In the genomic region with DNA sequence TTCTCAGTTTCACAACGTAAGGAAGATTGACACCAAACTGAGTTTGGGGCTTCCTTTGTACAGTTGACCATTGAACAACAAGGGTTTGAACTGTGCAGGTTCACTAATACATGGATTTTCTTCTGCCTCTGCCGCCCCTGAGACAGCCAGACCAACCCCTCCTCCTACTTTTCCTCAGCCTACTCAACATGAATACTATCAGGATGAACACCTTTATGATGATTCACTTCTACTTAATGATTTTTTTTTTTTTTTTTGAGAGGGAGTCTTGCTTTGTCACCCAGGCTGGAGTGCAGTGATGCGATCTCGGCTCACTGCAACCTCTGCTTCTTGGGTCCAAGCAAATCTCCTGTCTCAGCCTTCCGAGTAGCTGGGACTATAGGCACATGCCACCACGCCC, we compare ENCODE assay signal across 1 cellular context.
TF ChIP-seq lines count a peak whose summit lies in the region.

No MANE protein-coding gene starts in this region.

TF ChIP-seq in GM23338, 12 proteins besides CTCF, POLR2A, EP300 and RAD21 (continued from another document):
- TF ChIP-seq, protein P1, sequence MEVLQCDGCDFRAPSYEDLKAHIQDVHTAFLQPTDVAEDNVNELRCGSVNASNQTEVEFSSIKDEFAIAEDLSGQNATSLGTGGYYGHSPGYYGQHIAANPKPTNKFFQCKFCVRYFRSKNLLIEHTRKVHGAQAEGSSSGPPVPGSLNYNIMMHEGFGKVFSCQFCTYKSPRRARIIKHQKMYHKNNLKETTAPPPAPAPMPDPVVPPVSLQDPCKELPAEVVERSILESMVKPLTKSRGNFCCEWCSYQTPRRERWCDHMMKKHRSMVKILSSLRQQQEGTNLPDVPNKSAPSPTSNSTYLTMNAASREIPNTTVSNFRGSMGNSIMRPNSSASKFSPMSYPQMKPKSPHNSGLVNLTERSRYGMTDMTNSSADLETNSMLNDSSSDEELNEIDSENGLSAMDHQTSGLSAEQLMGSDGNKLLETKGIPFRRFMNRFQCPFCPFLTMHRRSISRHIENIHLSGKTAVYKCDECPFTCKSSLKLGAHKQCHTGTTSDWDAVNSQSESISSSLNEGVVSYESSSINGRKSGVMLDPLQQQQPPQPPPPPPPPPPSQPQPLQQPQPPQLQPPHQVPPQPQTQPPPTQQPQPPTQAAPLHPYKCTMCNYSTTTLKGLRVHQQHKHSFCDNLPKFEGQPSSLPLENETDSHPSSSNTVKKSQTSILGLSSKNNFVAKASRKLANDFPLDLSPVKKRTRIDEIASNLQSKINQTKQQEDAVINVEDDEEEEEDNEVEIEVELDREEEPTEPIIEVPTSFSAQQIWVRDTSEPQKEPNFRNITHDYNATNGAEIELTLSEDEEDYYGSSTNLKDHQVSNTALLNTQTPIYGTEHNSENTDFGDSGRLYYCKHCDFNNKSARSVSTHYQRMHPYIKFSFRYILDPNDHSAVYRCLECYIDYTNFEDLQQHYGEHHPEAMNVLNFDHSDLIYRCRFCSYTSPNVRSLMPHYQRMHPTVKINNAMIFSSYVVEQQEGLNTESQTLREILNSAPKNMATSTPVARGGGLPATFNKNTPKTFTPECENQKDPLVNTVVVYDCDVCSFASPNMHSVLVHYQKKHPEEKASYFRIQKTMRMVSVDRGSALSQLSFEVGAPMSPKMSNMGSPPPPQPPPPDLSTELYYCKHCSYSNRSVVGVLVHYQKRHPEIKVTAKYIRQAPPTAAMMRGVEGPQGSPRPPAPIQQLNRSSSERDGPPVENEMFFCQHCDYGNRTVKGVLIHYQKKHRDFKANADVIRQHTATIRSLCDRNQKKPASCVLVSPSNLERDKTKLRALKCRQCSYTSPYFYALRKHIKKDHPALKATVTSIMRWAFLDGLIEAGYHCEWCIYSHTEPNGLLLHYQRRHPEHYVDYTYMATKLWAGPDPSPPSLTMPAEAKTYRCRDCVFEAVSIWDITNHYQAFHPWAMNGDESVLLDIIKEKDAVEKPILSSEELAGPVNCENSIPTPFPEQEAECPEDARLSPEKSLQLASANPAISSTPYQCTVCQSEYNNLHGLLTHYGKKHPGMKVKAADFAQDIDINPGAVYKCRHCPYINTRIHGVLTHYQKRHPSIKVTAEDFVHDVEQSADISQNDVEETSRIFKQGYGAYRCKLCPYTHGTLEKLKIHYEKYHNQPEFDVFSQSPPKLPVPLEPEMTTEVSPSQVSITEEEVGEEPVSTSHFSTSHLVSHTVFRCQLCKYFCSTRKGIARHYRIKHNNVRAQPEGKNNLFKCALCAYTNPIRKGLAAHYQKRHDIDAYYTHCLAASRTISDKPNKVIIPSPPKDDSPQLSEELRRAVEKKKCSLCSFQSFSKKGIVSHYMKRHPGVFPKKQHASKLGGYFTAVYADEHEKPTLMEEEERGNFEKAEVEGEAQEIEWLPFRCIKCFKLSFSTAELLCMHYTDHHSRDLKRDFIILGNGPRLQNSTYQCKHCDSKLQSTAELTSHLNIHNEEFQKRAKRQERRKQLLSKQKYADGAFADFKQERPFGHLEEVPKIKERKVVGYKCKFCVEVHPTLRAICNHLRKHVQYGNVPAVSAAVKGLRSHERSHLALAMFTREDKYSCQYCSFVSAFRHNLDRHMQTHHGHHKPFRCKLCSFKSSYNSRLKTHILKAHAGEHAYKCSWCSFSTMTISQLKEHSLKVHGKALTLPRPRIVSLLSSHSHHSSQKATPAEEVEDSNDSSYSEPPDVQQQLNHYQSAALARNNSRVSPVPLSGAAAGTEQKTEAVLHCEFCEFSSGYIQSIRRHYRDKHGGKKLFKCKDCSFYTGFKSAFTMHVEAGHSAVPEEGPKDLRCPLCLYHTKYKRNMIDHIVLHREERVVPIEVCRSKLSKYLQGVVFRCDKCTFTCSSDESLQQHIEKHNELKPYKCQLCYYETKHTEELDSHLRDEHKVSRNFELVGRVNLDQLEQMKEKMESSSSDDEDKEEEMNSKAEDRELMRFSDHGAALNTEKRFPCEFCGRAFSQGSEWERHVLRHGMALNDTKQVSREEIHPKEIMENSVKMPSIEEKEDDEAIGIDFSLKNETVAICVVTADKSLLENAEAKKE (CRISPR knock-in tag; IDR thresholded peaks at IDR 0.05), result no peak
- TF ChIP-seq, protein P2, sequence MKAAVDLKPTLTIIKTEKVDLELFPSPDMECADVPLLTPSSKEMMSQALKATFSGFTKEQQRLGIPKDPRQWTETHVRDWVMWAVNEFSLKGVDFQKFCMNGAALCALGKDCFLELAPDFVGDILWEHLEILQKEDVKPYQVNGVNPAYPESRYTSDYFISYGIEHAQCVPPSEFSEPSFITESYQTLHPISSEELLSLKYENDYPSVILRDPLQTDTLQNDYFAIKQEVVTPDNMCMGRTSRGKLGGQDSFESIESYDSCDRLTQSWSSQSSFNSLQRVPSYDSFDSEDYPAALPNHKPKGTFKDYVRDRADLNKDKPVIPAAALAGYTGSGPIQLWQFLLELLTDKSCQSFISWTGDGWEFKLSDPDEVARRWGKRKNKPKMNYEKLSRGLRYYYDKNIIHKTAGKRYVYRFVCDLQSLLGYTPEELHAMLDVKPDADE (IDR thresholded peaks at IDR 0.05), result no peak
- no peak for TF ChIP-seq STAT1 (IDR thresholded peaks at IDR 0.05; ENCODE audit: unreplicated experiment)
- no peak for TF ChIP-seq EZH2phosphoT487 (IDR thresholded peaks at IDR 0.05; ENCODE audit: unreplicated experiment)
- TF ChIP-seq, protein P3, sequence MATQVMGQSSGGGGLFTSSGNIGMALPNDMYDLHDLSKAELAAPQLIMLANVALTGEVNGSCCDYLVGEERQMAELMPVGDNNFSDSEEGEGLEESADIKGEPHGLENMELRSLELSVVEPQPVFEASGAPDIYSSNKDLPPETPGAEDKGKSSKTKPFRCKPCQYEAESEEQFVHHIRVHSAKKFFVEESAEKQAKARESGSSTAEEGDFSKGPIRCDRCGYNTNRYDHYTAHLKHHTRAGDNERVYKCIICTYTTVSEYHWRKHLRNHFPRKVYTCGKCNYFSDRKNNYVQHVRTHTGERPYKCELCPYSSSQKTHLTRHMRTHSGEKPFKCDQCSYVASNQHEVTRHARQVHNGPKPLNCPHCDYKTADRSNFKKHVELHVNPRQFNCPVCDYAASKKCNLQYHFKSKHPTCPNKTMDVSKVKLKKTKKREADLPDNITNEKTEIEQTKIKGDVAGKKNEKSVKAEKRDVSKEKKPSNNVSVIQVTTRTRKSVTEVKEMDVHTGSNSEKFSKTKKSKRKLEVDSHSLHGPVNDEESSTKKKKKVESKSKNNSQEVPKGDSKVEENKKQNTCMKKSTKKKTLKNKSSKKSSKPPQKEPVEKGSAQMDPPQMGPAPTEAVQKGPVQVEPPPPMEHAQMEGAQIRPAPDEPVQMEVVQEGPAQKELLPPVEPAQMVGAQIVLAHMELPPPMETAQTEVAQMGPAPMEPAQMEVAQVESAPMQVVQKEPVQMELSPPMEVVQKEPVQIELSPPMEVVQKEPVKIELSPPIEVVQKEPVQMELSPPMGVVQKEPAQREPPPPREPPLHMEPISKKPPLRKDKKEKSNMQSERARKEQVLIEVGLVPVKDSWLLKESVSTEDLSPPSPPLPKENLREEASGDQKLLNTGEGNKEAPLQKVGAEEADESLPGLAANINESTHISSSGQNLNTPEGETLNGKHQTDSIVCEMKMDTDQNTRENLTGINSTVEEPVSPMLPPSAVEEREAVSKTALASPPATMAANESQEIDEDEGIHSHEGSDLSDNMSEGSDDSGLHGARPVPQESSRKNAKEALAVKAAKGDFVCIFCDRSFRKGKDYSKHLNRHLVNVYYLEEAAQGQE (IDR thresholded peaks at IDR 0.05; ENCODE audit: unreplicated experiment), result no peak
- TF ChIP-seq ZNF114 (CRISPR knock-in tag; IDR thresholded peaks at IDR 0.05), result no peak
- no peak for TF ChIP-seq CREB1 (CRISPR knock-in tag; IDR thresholded peaks at IDR 0.05; ENCODE audit: low read depth)
- TF ChIP-seq JUNB (IDR thresholded peaks at IDR 0.05; ENCODE audit: unreplicated experiment), result no peak
- no peak for TF ChIP-seq NANOG (IDR thresholded peaks at IDR 0.05; ENCODE audit: borderline replicate concordance)
- TF ChIP-seq ZNF331 (CRISPR knock-in tag; IDR thresholded peaks at IDR 0.05; ENCODE audit: low read depth), result no peak
- TF ChIP-seq POLR2AphosphoS5 (IDR thresholded peaks at IDR 0.05; ENCODE audit: low read depth), result no peak
